In the genomic region with DNA sequence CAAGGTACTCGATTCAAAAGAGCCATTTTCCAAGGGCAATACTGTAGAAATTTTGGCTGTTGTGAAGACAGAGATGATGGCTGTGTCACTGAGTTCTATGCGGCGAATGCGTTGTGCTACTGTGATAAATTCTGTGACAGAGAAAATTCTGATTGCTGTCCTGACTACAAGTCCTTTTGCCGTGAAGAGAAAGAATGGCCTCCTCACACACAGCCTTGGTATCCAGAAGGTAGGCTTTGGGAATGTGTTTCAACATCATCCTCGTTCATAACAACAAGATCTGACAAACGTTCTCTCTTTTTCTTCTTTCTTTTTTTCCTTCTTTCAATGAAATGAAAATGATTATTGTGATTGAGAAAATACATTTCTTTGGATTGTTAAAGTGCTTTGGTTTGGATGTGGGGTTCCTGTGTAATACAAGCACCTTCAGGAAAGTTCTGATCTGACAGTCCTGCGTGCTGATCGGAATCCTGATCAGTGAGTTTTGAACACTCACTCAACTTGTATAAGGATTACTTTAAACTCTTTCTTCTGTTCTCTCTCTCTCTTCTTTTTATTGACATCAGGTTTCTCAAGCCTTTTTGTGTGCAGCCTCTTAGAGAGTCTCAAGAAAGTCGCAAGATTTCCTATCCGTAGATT, we compare ENCODE assay signal across 20 cellular contexts. TPM values are rescaled to one million over a fixed set of nuclear protein-coding genes. Genes with fewer than 3 reads are reported as not detected.
DNase-seq lines count a peak whose midpoint lies in the region; ATAC-seq, FAIRE-seq and TF ChIP-seq lines count a peak whose summit lies in the region.
"Had no signal": no experiment of that assay in that cellular context is flagged by ENCODE, and none has a peak within 500 bp of the region (broad histone marks: within the 10 kb centered on the region; RNA-seq: fewer than 3 reads in every experiment).

No MANE protein-coding gene starts in this region.

- WGBS in trophoblast cell (ENCODE audit: extremely low coverage, insufficient coverage, insufficient read length): no CpG with 5 or more reads among the region's 11 CpGs

- peak overlapping the region in 3 of 4 donors; percentile 60 to 77 (median 77) for H3K27ac ChIP-seq in Peyer's patch
- H3K27ac ChIP-seq in kidney (ENCODE audit: low read depth in 2 of 2, low read length in 2 of 2): peak overlapping the region; percentile 44 to 85
- no peak overlapping the region for H3K27ac ChIP-seq in trophoblast cell (ENCODE audit: low read depth, low read length)
- H3K27ac ChIP-seq: SJSA1 had no signal

- H3K18ac ChIP-seq in trophoblast cell (ENCODE audit: low read length): no peak overlapping the region

- FAIRE-seq in kidney (lab: Jason Lieb, UNC): no peak
- FAIRE-seq: HTR-8/SVneo had no signal

- no peak overlapping the region for H4K12ac ChIP-seq in trophoblast cell (ENCODE audit: low read depth, low read length)

- H3K27me3 ChIP-seq in Peyer's patch (no peaks in the 10 kb centered on the region), trophoblast cell (ENCODE audit: insufficient read depth, low read length) (no peaks in the 10 kb centered on the region)
- H3K27me3 ChIP-seq: SJSA1 had no signal

- H2BK12ac ChIP-seq in trophoblast cell (ENCODE audit: low read length): no peak overlapping the region

- H3K9ac ChIP-seq in kidney (ENCODE audit: low read length in 2 of 2) (peak overlapping the region in 1 of 2 donors; percentile 71), trophoblast cell (ENCODE audit: low read length) (no peak overlapping the region)

- H3K79me2 ChIP-seq in trophoblast cell (ENCODE audit: control insufficient read depth, insufficient read depth, low read length, poor library complexity): no peaks in the 10 kb centered on the region

- no peak overlapping the region for H2BK5ac ChIP-seq in trophoblast cell (ENCODE audit: low read depth, low read length, poor library complexity)

- ATAC-seq in HG03039 (IDR thresholded peaks at IDR 0.05; ENCODE audit: unreplicated experiment): no peak
- ATAC-seq in esophagus mucosa: no peak

- DNase-seq in Calu3 (no peak), Peyer's patch (no peak), kidney (no peak), trophoblast cell (peak in 1 of 2 donors; percentile 1), cardiac septum (ENCODE audit: low spot score) (no peak)
- DNase-seq in stimulated activated CD4-positive, alpha-beta T cell treated with anti-CD3 and anti-CD28 coated beads, Interleukin-4, amount 100 ng/mL, for 4 hours: no peak
- DNase-seq: DMS153, NCI-H1105, NCI-H1930, NCI-H2171, NCI-H446, OCI-M1 had no signal

- no peaks in the 10 kb centered on the region for H3K79me1 ChIP-seq in trophoblast cell (ENCODE audit: low read length)

- no peak overlapping the region for H3K4me3 Mint-ChIP-seq in Calu3 (ENCODE audit: low read depth, unreplicated experiment)
- H3K4me3 Mint-ChIP-seq: CD14-positive monocyte, IgD-negative memory B cell had no signal

- H3K27me3 Mint-ChIP-seq in Calu3 (ENCODE audit: unreplicated experiment): no peaks in the 10 kb centered on the region
- H3K27me3 Mint-ChIP-seq: IgD-negative memory B cell had no signal

- H3K27ac Mint-ChIP-seq in Calu3 (ENCODE audit: unreplicated experiment): no peak overlapping the region
- H3K27ac Mint-ChIP-seq: CD14-positive monocyte, IgD-negative memory B cell had no signal

- CTCF ChIA-PET in Calu3 (lab: Charles Lee): interaction anchor here (1.7 kb wide), 1 partner anchor 17 kb away, joined by 5 read pairs; no protein-coding TSS in a partner anchor

- no peak overlapping the region for H3K14ac ChIP-seq in trophoblast cell (ENCODE audit: low read length)

- no peak overlapping the region for H2AK5ac ChIP-seq in trophoblast cell (ENCODE audit: low read length)

- H2BK120ac ChIP-seq in trophoblast cell (ENCODE audit: insufficient read depth, low read length, poor library complexity): no peak overlapping the region

- peak overlapping the region; percentile 28 for H4K8ac ChIP-seq in trophoblast cell (ENCODE audit: low read depth, low read length)

- H4K91ac ChIP-seq in trophoblast cell (ENCODE audit: low read depth, low read length): no peak overlapping the region

- TSS peak; percentile 68 for BruUV-seq in Calu3 (replicated peaks; lab: Mats Ljungman, UMichigan)

- no peak overlapping the region for H3K4ac ChIP-seq in trophoblast cell (ENCODE audit: low read depth, low read length)

- H3K23ac ChIP-seq in trophoblast cell (ENCODE audit: low read length): no peak overlapping the region

- no peak overlapping the region for H2AFZ ChIP-seq in trophoblast cell (ENCODE audit: insufficient read depth, low read length, poor library complexity)

- H3K36me3 Mint-ChIP-seq in Calu3 (ENCODE audit: insufficient read depth, unreplicated experiment): peaks cover 39% of the 10 kb centered on the region
- H3K36me3 Mint-ChIP-seq: CD14-positive monocyte, IgD-negative memory B cell had no signal

- H3K4me1 ChIP-seq in Peyer's patch: no peaks in the 10 kb centered on the region
- H3K4me1 ChIP-seq in kidney (ENCODE audit: control insufficient read depth in 1 of 2, insufficient read depth in 1 of 2, low read depth in 1 of 2, low read length in 2 of 2): no peaks in the 10 kb centered on the region
- no peaks in the 10 kb centered on the region for H3K4me1 ChIP-seq in trophoblast cell (ENCODE audit: control insufficient read depth in 1 of 2, insufficient read depth in 2 of 2, low read length in 2 of 2)
- H3K4me1 ChIP-seq: SJSA1 had no signal

- TF ChIP-seq CTCF in Calu3 (IDR thresholded peaks at IDR 0.05; ENCODE audit: unreplicated experiment): no peak
- TF ChIP-seq CTCF in Peyer's patch (IDR thresholded peaks at IDR 0.05): no peak
- no peak for TF ChIP-seq CTCF in kidney (IDR thresholded peaks at IDR 0.05; ENCODE audit: borderline replicate concordance, extremely low read depth, insufficient read depth)

- intact Hi-C loops in Calu3 (cut with micrococcal nuclease; ENCODE audit: unreplicated experiment) (loop anchor here (2.0 kb wide), 1 partner anchor 40 kb away; no protein-coding TSS in a partner anchor), kidney (cut with DNase I) (no loop called here), cardiac septum (cut with DNase I) (no loop called here)

- H3K9me3 ChIP-seq in Peyer's patch (no peaks in the 10 kb centered on the region), kidney (ENCODE audit: control insufficient read depth in 1 of 2, low read length in 2 of 2) (no peaks in the 10 kb centered on the region), trophoblast cell (ENCODE audit: insufficient read depth, low read depth, low read length) (no peaks in the 10 kb centered on the region)
- H3K9me3 ChIP-seq: SJSA1 had no signal

- H3K9me3 Mint-ChIP-seq in Calu3 (ENCODE audit: low read depth, unreplicated experiment): no peaks in the 10 kb centered on the region

- TF ChIP-seq POLR2A in Peyer's patch (IDR thresholded peaks at IDR 0.05): no peak

- H3K4me1 Mint-ChIP-seq in Calu3 (ENCODE audit: low read depth, unreplicated experiment): peaks cover 17% of the 10 kb centered on the region
- H3K4me1 Mint-ChIP-seq: CD14-positive monocyte, IgD-negative memory B cell had no signal

- peak overlapping the region in 3 of 4 donors; percentile 30 to 53 (median 52) for H3K4me3 ChIP-seq in Peyer's patch
- H3K4me3 ChIP-seq in kidney (ENCODE audit: low read length in 2 of 2): peak overlapping the region; percentile 74 to 85
- no peak overlapping the region for H3K4me3 ChIP-seq in trophoblast cell (ENCODE audit: low read depth, low read length)
- H3K4me3 ChIP-seq: SJSA1 had no signal

- H3K36me3 ChIP-seq in Peyer's patch (no peaks in the 10 kb centered on the region), kidney (ENCODE audit: control insufficient read depth in 1 of 2, insufficient read depth in 2 of 2, low read length in 2 of 2) (no peaks in the 10 kb centered on the region), trophoblast cell (ENCODE audit: control insufficient read depth in 1 of 2, insufficient read depth in 2 of 2, low read length in 2 of 2) (no peaks in the 10 kb centered on the region)
- H3K36me3 ChIP-seq: SJSA1 had no signal

- no peak overlapping the region for H3K4me2 ChIP-seq in trophoblast cell (ENCODE audit: low read length)

RNA-seq across cellular contexts. Expression of a gene that starts 0.6 kb away (rescaled TPM):
- total RNA-seq in Calu3 (2022) (12.6 and 17.4 TPM in 2 replicates), Peyer's patch (10 to 100 TPM in 3 of 4 donors, 1 to 10 TPM in 1; 2.5 to 95.8 (median 62.5) TPM), kidney (22.1 TPM), cardiac septum (0.70 TPM), esophagus mucosa (not detected)
- 73.0 TPM for polyA plus RNA-seq in kidney (ENCODE audit: insufficient read depth, low read depth, low replicate concordance)
- polyA plus RNA-seq in trophoblast cell (2013): not detected in 2 replicates
- total RNA-seq: A673, H4, SJSA1 had no signal
- polyA plus RNA-seq: CD14-positive monocyte, IgD-negative memory B cell had no signal
